ENCODE assay signal across 1 cellular context in the genomic region with DNA sequence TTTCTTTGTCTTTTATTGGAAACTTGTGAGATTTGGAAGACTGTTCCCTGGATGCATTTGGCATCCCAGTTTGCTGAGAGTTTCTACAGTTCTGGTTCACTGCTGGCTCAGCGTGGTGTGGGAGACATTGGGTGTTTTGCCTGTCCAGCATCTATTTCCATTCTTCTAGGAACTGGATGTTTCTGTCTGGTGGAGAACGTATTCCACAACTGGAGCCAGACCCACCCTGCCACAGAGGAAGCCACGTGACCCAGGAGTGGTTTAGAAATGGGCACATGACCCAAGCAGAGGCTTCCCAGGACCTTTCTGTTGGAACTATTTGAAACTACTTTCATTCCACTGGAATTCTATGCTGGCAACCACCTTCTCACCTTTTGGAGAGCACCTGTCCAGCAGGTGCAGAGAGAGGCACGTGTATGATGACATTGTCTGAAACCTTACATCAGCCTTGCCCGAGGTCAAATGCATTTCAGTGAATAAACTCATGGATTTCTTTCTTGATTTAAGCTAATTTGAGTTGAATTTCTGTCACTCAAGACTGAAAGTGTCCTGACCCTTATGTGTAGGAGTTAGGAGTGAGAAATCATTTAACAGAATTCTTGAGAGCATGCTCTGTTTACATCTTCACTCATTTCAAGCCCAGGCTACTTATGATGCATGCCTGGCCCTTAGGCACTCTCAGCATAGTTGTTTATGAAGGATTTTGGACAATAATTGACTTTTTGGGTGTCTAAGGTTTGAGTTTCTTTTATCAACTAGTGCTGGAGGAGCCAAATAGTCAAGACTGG.
TF ChIP-seq lines count a peak whose summit lies in the region.

No MANE protein-coding gene starts in this region.

TF ChIP-seq in HCT116, 20 proteins besides CTCF, POLR2A, EP300 and RAD21:
- TF ChIP-seq, protein P1, sequence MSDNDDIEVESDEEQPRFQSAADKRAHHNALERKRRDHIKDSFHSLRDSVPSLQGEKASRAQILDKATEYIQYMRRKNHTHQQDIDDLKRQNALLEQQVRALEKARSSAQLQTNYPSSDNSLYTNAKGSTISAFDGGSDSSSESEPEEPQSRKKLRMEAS (IDR thresholded peaks at IDR 0.05) = peak; percentile 53; the same call in 1 of the 2 replicates
- no peak for TF ChIP-seq ZNF274 (IDR thresholded peaks at IDR 0.05; ENCODE audit: low read depth, low read length)
